Comparison of ENCODE assay signal across 16 cellular contexts in the genomic region with DNA sequence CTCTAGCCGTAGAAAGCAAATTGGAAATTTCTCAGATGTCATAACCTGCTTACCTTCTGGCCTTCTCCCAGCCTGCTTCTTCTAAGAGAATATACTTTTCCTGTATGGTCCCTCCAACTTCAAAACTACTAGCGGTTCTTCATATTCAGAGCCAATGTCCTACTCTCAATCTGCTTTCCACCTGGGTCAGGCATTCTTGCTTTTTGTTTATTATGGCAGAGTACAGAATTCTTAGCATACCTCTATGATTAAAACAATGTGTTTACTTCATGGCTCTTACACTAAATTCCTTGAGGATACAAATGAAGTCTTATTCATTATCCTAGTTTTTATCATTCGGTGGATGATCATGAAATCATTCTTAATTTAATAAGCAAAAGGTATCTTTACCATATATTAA.
DNase-seq lines count a peak whose midpoint lies in the region; TF ChIP-seq lines count a peak whose summit lies in the region.
"Had no signal": no experiment of that assay in that cellular context is flagged by ENCODE, and none has a peak within 500 bp of the region (broad histone marks: within the 10 kb centered on the region; RNA-seq: fewer than 3 reads in every experiment).

No MANE protein-coding gene starts in this region.

- in situ Hi-C loops in astrocyte of the spinal cord (cut with HindIII; ENCODE audit: low sequenced_read_pairs) = no loop called here

- no peak overlapping the region for H3K27ac Mint-ChIP-seq in neural progenitor cell
- H3K27ac Mint-ChIP-seq: CD4-positive, alpha-beta memory T cell had no signal

- no peak overlapping the region for H3K4me3 Mint-ChIP-seq in neural progenitor cell

- intact Hi-C loops in sigmoid colon (cut with DNase I) = no loop called here

- no peaks in the 10 kb centered on the region for H3K79me2 ChIP-seq in neural progenitor cell (ENCODE audit: low read depth)

- H3K36me3 ChIP-seq in neural progenitor cell (no peaks in the 10 kb centered on the region), right atrium auricular region (no peaks in the 10 kb centered on the region), sigmoid colon (no peaks in the 10 kb centered on the region)
- H3K36me3 ChIP-seq: SJSA1 had no signal

- H3K4me3 ChIP-seq in AG10803 (ENCODE audit: low read length) (no peak overlapping the region), astrocyte of the spinal cord (ENCODE audit: low read depth, low read length) (no peak overlapping the region), neural progenitor cell (no peak overlapping the region), right atrium auricular region (no peak overlapping the region), sigmoid colon (no peak overlapping the region)
- H3K4me3 ChIP-seq: SJSA1 had no signal

- TF ChIP-seq POLR2A in sigmoid colon (IDR thresholded peaks at IDR 0.05) = no peak

- no peaks in the 10 kb centered on the region for H3K27me3 Mint-ChIP-seq in neural progenitor cell (ENCODE audit: insufficient read depth, low read depth)
- H3K27me3 Mint-ChIP-seq: CD4-positive, alpha-beta memory T cell had no signal

- no peak overlapping the region for H3K27ac ChIP-seq in neural progenitor cell
- no peak overlapping the region for H3K27ac ChIP-seq in right atrium auricular region
- no peak overlapping the region for H3K27ac ChIP-seq in sigmoid colon
- H3K27ac ChIP-seq: KMS-11, SJSA1 had no signal

- no peaks in the 10 kb centered on the region for H3K9me3 Mint-ChIP-seq in neural progenitor cell

- no peaks in the 10 kb centered on the region for H3K4me1 Mint-ChIP-seq in neural progenitor cell
- H3K4me1 Mint-ChIP-seq: CD4-positive, alpha-beta memory T cell had no signal

- no peaks in the 10 kb centered on the region for H3K4me1 ChIP-seq in neural progenitor cell
- no peaks in the 10 kb centered on the region for H3K4me1 ChIP-seq in right atrium auricular region
- H3K4me1 ChIP-seq in sigmoid colon = no peaks in the 10 kb centered on the region

- H3K9me3 ChIP-seq in neural progenitor cell (ENCODE audit: low read depth) (no peaks in the 10 kb centered on the region), right atrium auricular region (no peaks in the 10 kb centered on the region), sigmoid colon (no peaks in the 10 kb centered on the region)
- H3K9me3 ChIP-seq: SJSA1 had no signal

- no peaks in the 10 kb centered on the region for H4K20me1 ChIP-seq in neural progenitor cell (ENCODE audit: low read depth)

- TF ChIP-seq CTCF in AG10803 (conservative IDR thresholded peaks at IDR 0.05; ENCODE audit: low read length) = no peak
- TF ChIP-seq CTCF in astrocyte of the spinal cord (IDR thresholded peaks at IDR 0.05; ENCODE audit: low read depth, low read length) = no peak
- no peak for TF ChIP-seq CTCF in neural progenitor cell (IDR thresholded peaks at IDR 0.05)
- no peak for TF ChIP-seq CTCF in right atrium auricular region (IDR thresholded peaks at IDR 0.05)
- no peak for TF ChIP-seq CTCF in sigmoid colon (IDR thresholded peaks at IDR 0.05)

- no peaks in the 10 kb centered on the region for H3K36me3 Mint-ChIP-seq in neural progenitor cell
- H3K36me3 Mint-ChIP-seq: CD4-positive, alpha-beta memory T cell had no signal

- no peak overlapping the region for H2AFZ ChIP-seq in neural progenitor cell (replicated peaks)

- no peak for TF ChIP-seq EP300 in sigmoid colon (IDR thresholded peaks at IDR 0.05)

- no peaks in the 10 kb centered on the region for H3F3A ChIP-seq in neural progenitor cell (ENCODE audit: low read depth)

- no peak overlapping the region for H3K4me2 ChIP-seq in neural progenitor cell
- H3K4me2 ChIP-seq: KMS-11 had no signal

- H3K27me3 ChIP-seq in neural progenitor cell (no peaks in the 10 kb centered on the region), right atrium auricular region (no peaks in the 10 kb centered on the region), sigmoid colon (no peaks in the 10 kb centered on the region)
- H3K27me3 ChIP-seq: SJSA1 had no signal

- no peak overlapping the region for H3K9ac ChIP-seq in neural progenitor cell
- H3K9ac ChIP-seq: KMS-11 had no signal

- 88 to 93% methylated on average over 3 of the region's 3 CpGs for WGBS in sigmoid colon, 2 donors

- peak; percentile 64 for DNase-seq in AG10803 (ENCODE audit: low read depth)
- DNase-seq in HCEC 1CT = peak; percentile 15
- DNase-seq in astrocyte of the spinal cord (ENCODE audit: low read depth, low spot score) = peak; percentile 9
- peak; percentile 38 for DNase-seq in iris pigment epithelial cell (ENCODE audit: low read depth)
- DNase-seq in neural progenitor cell (ENCODE audit: low spot score) = no peak
- no peak for DNase-seq in right atrium auricular region (ENCODE audit: low spot score)
- DNase-seq in sigmoid colon = no peak
- DNase-seq: CD4-positive, alpha-beta memory T cell; DMS79; MM.1S; NCI-H1105 treated with DMSO at 0.1 percent for 48 hours; NCI-H2029; NCI-H524; RPMI8226 had no signal

Comparison
In these comparisons a context has a peak if more than half of its experiments do, and no peak if none do; other contexts are left out.
1. DNase-seq: peak in AG10803 (single experiment), HCEC 1CT (single experiment), astrocyte of the spinal cord (single experiment) and iris pigment epithelial cell (single experiment); none in neural progenitor cell (single experiment), right atrium auricular region (single experiment) and sigmoid colon (single experiment).